Comparison of ENCODE assay signal across 8 cellular contexts in genomic region chr3:71397046-71397445, GRCh38.
DNase-seq lines count a peak whose midpoint lies in the region; ATAC-seq and TF ChIP-seq lines count a peak whose summit lies in the region.

No MANE protein-coding gene starts in this region.

- H3K36me3 Mint-ChIP-seq in CD4-positive, alpha-beta memory T cell, result peaks cover 12 to 14% of the 10 kb centered on the region in 2 donors
- H3K36me3 Mint-ChIP-seq in WTC11 (no peaks in the 10 kb centered on the region), immature natural killer cell (no peaks in the 10 kb centered on the region)

- no peaks in the 10 kb centered on the region for H3K9me3 ChIP-seq in CD4-positive, alpha-beta memory T cell (ENCODE audit: control insufficient read depth in 1 of 2, low read length in 2 of 2)
- H3K9me3 ChIP-seq in HCT116 (ENCODE audit: control insufficient read depth in 1 of 2, insufficient read depth in 1 of 2, low read depth in 1 of 2, low read length in 2 of 2) (no peaks in the 10 kb centered on the region), tibial artery (no peaks in the 10 kb centered on the region)

- peak overlapping the region; percentile 15 for H3K27ac ChIP-seq in CD4-positive, alpha-beta memory T cell (ENCODE audit: low read depth, low read length)
- H3K27ac ChIP-seq in HCT116 (ENCODE audit: low read depth, low read length) (no peak overlapping the region), tibial artery (no peak overlapping the region)

- intact Hi-C loops in CD4-positive, alpha-beta memory T cell (cut with micrococcal nuclease), result loop anchor here (5.0 kb wide), 1 partner anchor 45 kb away; no protein-coding TSS in a partner anchor
- intact Hi-C loops in HCT116 (cut with micrococcal nuclease) (no loop called here), tibial artery (cut with DNase I; ENCODE audit: low total_unique reads) (no loop called here)

- no peak overlapping the region for H3K4me3 ChIP-seq in CD4-positive, alpha-beta memory T cell (ENCODE audit: low read length in 2 of 2)
- no peak overlapping the region for H3K4me3 ChIP-seq in HCT116 (replicated peaks in 1 of 2; ENCODE audit: low read depth in 1 of 2, low read length in 2 of 2)
- no peak overlapping the region for H3K4me3 ChIP-seq in tibial artery

- no peaks in the 10 kb centered on the region for H3K79me2 ChIP-seq in HCT116 (ENCODE audit: insufficient read depth, low read length)

- H3K9me3 Mint-ChIP-seq in CD4-positive, alpha-beta memory T cell, result no peaks in the 10 kb centered on the region
- H3K9me3 Mint-ChIP-seq in WTC11 (no peaks in the 10 kb centered on the region), immature natural killer cell (no peaks in the 10 kb centered on the region)

- 0 out of 2 replicates have a peak, but pooled peaks have one; percentile 6 for TF ChIP-seq RAD21 in HCT116 (IDR thresholded peaks at IDR 0.05; ENCODE audit: low read depth)

- no peak overlapping the region for H3K9ac ChIP-seq in HCT116 (ENCODE audit: low read length)

- no TSS peak for BruUV-seq in HCT116 (replicated peaks; lab: Mats Ljungman, UMichigan)

- no peak overlapping the region for H3K4me2 ChIP-seq in HCT116 (ENCODE audit: low read length)

- H3K9me2 ChIP-seq in HCT116 (ENCODE audit: insufficient read depth), result no peaks in the 10 kb centered on the region

- no peaks in the 10 kb centered on the region for H4K20me1 ChIP-seq in HCT116 (ENCODE audit: insufficient read depth)

- TF ChIP-seq CTCF in HCT116 (IDR thresholded peaks at IDR 0.05 in 2 of 3, conservative IDR thresholded peaks at IDR 0.05 in 1 of 3; ENCODE audit: borderline replicate concordance in 1 of 3, insufficient read depth in 1 of 3, low read depth in 2 of 3, low read length in 2 of 3) (peak; percentile 4 to 44 (median 43); a peak in 4 of 6 replicates), WTC11 (IDR thresholded peaks at IDR 0.05) (no peak), tibial artery (IDR thresholded peaks at IDR 0.05) (peak; percentile 55 to 57)

- TF ChIP-seq POLR2A in HCT116 (IDR thresholded peaks at IDR 0.05; ENCODE audit: borderline replicate concordance, extremely low read depth, insufficient read depth, insufficient read length), result no peak

- POLR2A ChIA-PET in CD4-positive, alpha-beta memory T cell (lab: Charles Lee; ENCODE audit: partially characterized antibody), result interaction anchor here (0.7 to 2.3 kb wide), 3 partner anchors 20 to 92 kb away, joined by 3 to 6 read pairs (median 6); no protein-coding TSS in a partner anchor
- POLR2A ChIA-PET in HCT116 (lab: Charles Lee), result no interaction called here
- POLR2A ChIA-PET in WTC11 (lab: Charles Lee), result interaction anchor here (0.5 kb wide), 1 partner anchor 128 kb away, joined by 6 read pairs; no protein-coding TSS in a partner anchor

- no peaks in the 10 kb centered on the region for H3K36me3 ChIP-seq in CD4-positive, alpha-beta memory T cell (ENCODE audit: insufficient read depth, low read length)
- H3K36me3 ChIP-seq in HCT116 (ENCODE audit: control insufficient read depth in 1 of 2, insufficient read depth in 2 of 2, low read length in 2 of 2) (no peaks in the 10 kb centered on the region), tibial artery (no peaks in the 10 kb centered on the region)

- RAD21 ChIA-PET in HCT116 (lab: Charles Lee; ENCODE audit: low non-redundant PET in 1 of 2, low total read pairs in 2 of 2, uncharacterized antibody in 2 of 2, unreplicated experiment in 2 of 2), result no interaction called here

- H2AFZ ChIP-seq in HCT116 (ENCODE audit: low read depth, low read length, poor library complexity, severe bottlenecking), result no peak overlapping the region

- CTCF ChIA-PET in CD4-positive, alpha-beta memory T cell (lab: Charles Lee; ENCODE audit: partially characterized antibody), result interaction anchor here (0.5 to 3.8 kb wide), 22 partner anchors 8 to 381 kb away, joined by 3 to 14 read pairs (median 4); no protein-coding TSS in a partner anchor
- CTCF ChIA-PET in HCT116 (lab: Charles Lee), result no interaction called here
- CTCF ChIA-PET in WTC11 (lab: Charles Lee), result interaction anchor here (0.5 to 2.3 kb wide), 26 partner anchors 8 to 425 kb away, joined by 3 to 16 read pairs (median 4); no protein-coding TSS in a partner anchor

- DNase-seq in CD4-positive, alpha-beta memory T cell, result no peak
- DNase-seq in HCT116 (ENCODE audit: low read depth, low spot score) (peak; percentile 4), WTC11 (ENCODE audit: low spot score) (no peak), iPS-NIHi7 (ENCODE audit: extremely low spot score) (peak; percentile 39), tibial artery (peak in 1 of 2 donors; percentile 36), immature natural killer cell (no peak), OCI-M2 (lab: John Stamatoyannopoulos, UW; ENCODE audit: unreplicated experiment) (no peak)

- H3K4me1 ChIP-seq in CD4-positive, alpha-beta memory T cell (ENCODE audit: insufficient read depth, low read length), result peaks cover 66% of the 10 kb centered on the region
- H3K4me1 ChIP-seq in HCT116 (ENCODE audit: control insufficient read depth in 1 of 2, insufficient read depth in 2 of 2, low read length in 2 of 2) (no peaks in the 10 kb centered on the region), tibial artery (peaks cover 0 to 38% (median 3%) of the 10 kb centered on the region in 4 donors)

- peaks cover 56 to 82% (median 69%) of the 10 kb centered on the region in 4 donors for H3K4me1 Mint-ChIP-seq in CD4-positive, alpha-beta memory T cell
- H3K4me1 Mint-ChIP-seq in WTC11 (peaks cover 18% of the 10 kb centered on the region), immature natural killer cell (peaks cover 20 to 21% of the 10 kb centered on the region in 2 donors)

- H3K27ac Mint-ChIP-seq in CD4-positive, alpha-beta memory T cell, result peak overlapping the region in 6 of 7 donors; percentile 73 to 92 (median 80)
- no peak overlapping the region for H3K27ac Mint-ChIP-seq in WTC11
- H3K27ac Mint-ChIP-seq in immature natural killer cell, result no peak overlapping the region

- peak overlapping the region in 5 of 8 donors; percentile 20 to 84 (median 76) for H3K4me3 Mint-ChIP-seq in CD4-positive, alpha-beta memory T cell
- H3K4me3 Mint-ChIP-seq in WTC11 (no peak overlapping the region), immature natural killer cell (no peak overlapping the region)

- ATAC-seq in HCT116 (no peak), WTC11 (peak; percentile 57; the same call in 1 of the 2 replicates), HG03378 (IDR thresholded peaks at IDR 0.05; ENCODE audit: unreplicated experiment) (no peak)

- H3K27me3 Mint-ChIP-seq in CD4-positive, alpha-beta memory T cell, result no peaks in the 10 kb centered on the region
- H3K27me3 Mint-ChIP-seq in WTC11 (ENCODE audit: low read depth) (no peaks in the 10 kb centered on the region), immature natural killer cell (ENCODE audit: low read depth in 3 of 3) (peaks cover 0 to 4% (median 1%) of the 10 kb centered on the region in 3 donors)

- no peaks in the 10 kb centered on the region for H3K27me3 ChIP-seq in CD4-positive, alpha-beta memory T cell (ENCODE audit: insufficient read depth, low read length)
- H3K27me3 ChIP-seq in HCT116 (ENCODE audit: insufficient read depth, low read length) (no peaks in the 10 kb centered on the region), tibial artery (no peaks in the 10 kb centered on the region)

TF ChIP-seq in HCT116, 20 proteins besides CTCF, POLR2A, EP300 and RAD21 (continues in another document):
- TF ChIP-seq TCF7L2 (IDR thresholded peaks at IDR 0.05; ENCODE audit: borderline replicate concordance, extremely low read depth, insufficient read depth, insufficient read length), result no peak
- TF ChIP-seq ZFX (IDR thresholded peaks at IDR 0.05), result no peak
- TF ChIP-seq ELF1 (IDR thresholded peaks at IDR 0.05; ENCODE audit: borderline replicate concordance, low read depth), result no peak
- TF ChIP-seq ZBTB33 (IDR thresholded peaks at IDR 0.05; ENCODE audit: extremely low read depth, insufficient replicate concordance, low read length), result no peak
- no peak for TF ChIP-seq CBX3 (IDR thresholded peaks at IDR 0.05; ENCODE audit: low read depth)
- no peak for TF ChIP-seq SP1 (IDR thresholded peaks at IDR 0.05; ENCODE audit: low read depth)

TF ChIP-seq in WTC11, 78 proteins besides CTCF, POLR2A, EP300 and RAD21 (continues in another document):
- TF ChIP-seq ZNF219 (CRISPR knock-in tag; IDR thresholded peaks at IDR 0.05; ENCODE audit: borderline replicate concordance) (no peak), CREM (CRISPR knock-in tag; IDR thresholded peaks at IDR 0.05) (no peak), MAX (CRISPR knock-in tag; IDR thresholded peaks at IDR 0.05) (no peak), ZNF281 (CRISPR knock-in tag; IDR thresholded peaks at IDR 0.05) (no peak), RELA (CRISPR knock-in tag; IDR thresholded peaks at IDR 0.05; ENCODE audit: borderline replicate concordance) (no peak), ATF1 (CRISPR knock-in tag; IDR thresholded peaks at IDR 0.05) (no peak)

Comparison
In these comparisons a context has a peak if more than half of its experiments do, and no peak if none do; other contexts are left out.
1. DNase-seq: peak in HCT116 (single experiment) and iPS-NIHi7 (single experiment); none in CD4-positive, alpha-beta memory T cell (0 of 5), WTC11 (single experiment), immature natural killer cell (0 of 3) and OCI-M2 (single experiment).
2. H3K27ac Mint-ChIP-seq: peak in CD4-positive, alpha-beta memory T cell (6 of 7); none in WTC11 (single experiment) and immature natural killer cell (0 of 6).
3. H3K4me3 Mint-ChIP-seq: peak in CD4-positive, alpha-beta memory T cell (5 of 8); none in WTC11 (single experiment) and immature natural killer cell (0 of 5).